In the genomic region with DNA sequence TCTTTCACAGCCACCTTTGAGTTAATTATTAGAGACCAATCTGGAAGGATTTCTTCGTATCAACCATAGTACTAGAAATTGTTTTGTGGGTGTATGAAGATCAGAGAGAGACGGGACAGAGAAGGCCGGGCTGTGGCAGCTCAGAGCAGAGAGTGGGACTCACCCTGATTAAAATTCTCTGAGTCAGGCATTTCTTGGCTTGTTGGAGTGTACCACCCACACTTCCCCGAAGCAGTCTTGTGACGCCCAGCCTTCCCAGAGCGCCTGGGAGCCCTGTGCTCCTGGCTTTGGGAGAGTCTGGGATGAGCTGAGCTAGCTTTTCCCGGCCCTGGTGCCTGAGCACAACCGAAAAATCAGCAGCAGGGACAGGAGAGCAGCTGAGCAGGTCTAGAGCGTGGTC, we compare ENCODE assay signal across 8 cellular contexts. TPM values are rescaled to one million over a fixed set of nuclear protein-coding genes. Genes with fewer than 3 reads are reported as not detected.
DNase-seq lines count a peak whose midpoint lies in the region; FAIRE-seq and TF ChIP-seq lines count a peak whose summit lies in the region.

No MANE protein-coding gene starts in this region.

- TF ChIP-seq POLR2A in spleen (IDR thresholded peaks at IDR 0.05) = no peak

- 53 to 74% (median 69%) methylated on average over 9 of the region's 9 CpGs for WGBS in spleen, 5 donors

- H3K4me3 ChIP-seq in spleen = no peak overlapping the region

- peak; percentile 92 for DNase-seq in HCEC 1CT
- peak; percentile 32 for DNase-seq in cerebellum (ENCODE audit: low spot score)
- DNase-seq in kidney glomerular epithelial cell (lab: John Stamatoyannopoulos, UW) = peak; percentile 80
- DNase-seq in spleen = no peak
- DNase-seq in activated effector memory CD4-positive, alpha-beta T cell treated with Interleukin-2 at 50 U/mL for 16 hours = no peak
- no peak for DNase-seq in D721Med (ENCODE audit: insufficient read length, low spot score)
- no peak for DNase-seq in RPMI8226
- DNase-seq in NCI-H187 treated with DMSO at 0.1 percent for 48 hours (lab: John Stamatoyannopoulos, UW) = no peak

- peaks cover 11 to 91% (median 52%) of the 10 kb centered on the region in 6 donors for H3K4me1 ChIP-seq in spleen

- H3K27me3 ChIP-seq in spleen (replicated peaks in 1 of 7) = no peaks in the 10 kb centered on the region

- H3K9me3 ChIP-seq in spleen = peaks cover 0 to 4% (median 0%) of the 10 kb centered on the region in 8 donors

- FAIRE-seq in D721Med (lab: Jason Lieb, UNC) = no peak

- peaks cover 0 to 43% (median 9%) of the 10 kb centered on the region in 6 donors for H3K36me3 ChIP-seq in spleen

- intact Hi-C loops in spleen (cut with DNase I; ENCODE audit: low total_unique reads) = no loop called here

- TF ChIP-seq CTCF in spleen (IDR thresholded peaks at IDR 0.05 in 8 of 11, conservative IDR thresholded peaks at IDR 0.05 in 3 of 11) (no peak), D721Med (IDR thresholded peaks at IDR 0.05; ENCODE audit: insufficient read depth, missing control alignments) (no peak)

- H3K27ac ChIP-seq in spleen = peak overlapping the region; percentile 53 to 84 (median 76)

RNA-seq across cellular contexts. Expression of a gene that starts 19.4 kb away (rescaled TPM):
- 27.0 TPM for total RNA-seq in cerebellum
- 10 to 100 TPM; 59.1 to 96.0 (median 65.8) TPM for total RNA-seq in spleen
- 10 to 100 TPM; 25.9 to 54.1 (median 37.1) TPM for polyA plus RNA-seq in spleen

RNA-seq across cellular contexts. Expression of a gene that starts 32.5 kb away (rescaled TPM):
- total RNA-seq in cerebellum (2.4 TPM), spleen (1 to 10 TPM; 1.5 to 3.7 (median 2.8) TPM)
- 1 to 10 TPM in 2 of 3 donors, under 1 TPM in 1; 0.77 to 2.4 (median 2.1) TPM for polyA plus RNA-seq in spleen

RNA-seq across cellular contexts. Expression of a gene that starts 38.7 kb away (rescaled TPM):
- total RNA-seq in cerebellum (not detected), spleen (not detected)
- polyA plus RNA-seq in spleen = not detected

RNA-seq across cellular contexts. Expression of a gene that starts 55.0 kb away (rescaled TPM):
- total RNA-seq in cerebellum = 8.9 TPM
- 10 to 100 TPM; 21.4 to 89.1 (median 62.0) TPM for total RNA-seq in spleen
- polyA plus RNA-seq in spleen = 10 to 100 TPM in 1 of 3 donors, 1 to 10 TPM in 2; 7.2 to 16.3 (median 9.6) TPM

Comparison
In these comparisons a context has a peak if more than half of its experiments do, and no peak if none do; other contexts are left out.
1. DNase-seq: peak in HCEC 1CT (single experiment), cerebellum (single experiment) and kidney glomerular epithelial cell (single experiment); none in spleen (single experiment), activated effector memory CD4-positive, alpha-beta T cell treated with Interleukin-2 at 50 U/mL for 16 hours (single experiment), D721Med (single experiment), RPMI8226 (single experiment) and NCI-H187 treated with DMSO at 0.1 percent for 48 hours (single experiment).